ENCODE assay signal across 18 cellular contexts in the genomic region with DNA sequence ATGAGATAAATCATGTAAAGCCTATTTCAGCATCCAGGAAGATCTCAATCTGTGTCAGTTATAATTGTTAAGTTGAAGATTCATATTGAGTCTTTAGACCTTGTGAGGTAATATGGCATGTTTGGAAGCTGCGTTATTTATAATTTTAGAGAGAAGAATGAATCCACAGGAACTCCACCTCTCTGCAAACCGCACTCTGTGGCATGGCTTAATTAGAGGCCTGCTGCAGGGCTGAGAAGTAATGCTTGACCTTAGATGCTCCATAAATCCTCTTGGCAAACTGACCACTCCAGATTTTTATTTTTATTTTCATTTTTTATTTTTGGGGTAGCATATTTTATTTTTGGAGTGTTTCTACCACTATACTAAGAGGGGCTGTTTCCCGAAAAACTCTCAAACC.
"Had no signal": no experiment of that assay in that cellular context is flagged by ENCODE, and none has a peak within 500 bp of the region (broad histone marks: within the 10 kb centered on the region; RNA-seq: fewer than 3 reads in every experiment).

No MANE protein-coding gene starts in this region.

- H3K4me3 ChIP-seq: ascending aorta, gastroesophageal sphincter, heart left ventricle, transverse colon had no signal

- H3K4me3 Mint-ChIP-seq: mesothelial cell of epicardium; natural killer cell treated with Interleukin-12 subunit alpha and Interleukin-12 subunit beta and Interleukin-15 and Interleukin-18, amount 100 ng/mL, for 72 hours had no signal

- H3K9me3 ChIP-seq: ascending aorta, gastroesophageal sphincter, heart left ventricle, transverse colon had no signal

- H3K36me3 Mint-ChIP-seq: natural killer cell treated with Interleukin-12 subunit alpha and Interleukin-12 subunit beta and Interleukin-15 and Interleukin-18, amount 100 ng/mL, for 72 hours had no signal

- H3K27me3 ChIP-seq: ascending aorta, gastroesophageal sphincter, heart left ventricle, transverse colon had no signal

- H3K27ac Mint-ChIP-seq: activated T-helper 17 cell treated with anti-CD3 and anti-CD28 coated beads, Interleukin-2, amount 50 U/mL, for 72 hours; mesothelial cell of epicardium; natural killer cell treated with Interleukin-12 subunit alpha and Interleukin-12 subunit beta and Interleukin-15 and Interleukin-18, amount 100 ng/mL, for 72 hours had no signal

- ATAC-seq: esophagus mucosa; gastroesophageal sphincter; heart left ventricle; left lobe of liver; natural killer cell treated with Interleukin-12 subunit alpha and Interleukin-12 subunit beta and Interleukin-15 and Interleukin-18, amount 100 ng/mL, for 72 hours had no signal

- DNase-seq: activated CD8-positive, alpha-beta memory T cell treated with anti-CD3 and anti-CD28 coated beads for 24 hours; activated naive CD4-positive, alpha-beta T cell; cerebellar nuclear complex; effector CD4-positive, alpha-beta T cell; heart left ventricle; kidney; posterior cingulate gyrus; retina; stimulated activated naive CD4-positive, alpha-beta T cell; T-helper 9 cell; transverse colon had no signal

- H3K27me3 Mint-ChIP-seq: activated T-helper 17 cell treated with anti-CD3 and anti-CD28 coated beads, Interleukin-2, amount 50 U/mL, for 72 hours; natural killer cell treated with Interleukin-12 subunit alpha and Interleukin-12 subunit beta and Interleukin-15 and Interleukin-18, amount 100 ng/mL, for 72 hours had no signal

- H3K4me1 ChIP-seq: ascending aorta, gastroesophageal sphincter, transverse colon had no signal

- H3K27ac ChIP-seq: ascending aorta, gastroesophageal sphincter, heart left ventricle, transverse colon had no signal

- H3K36me3 ChIP-seq: ascending aorta, gastroesophageal sphincter, heart left ventricle, transverse colon had no signal

- H3K9me3 Mint-ChIP-seq: activated T-helper 17 cell treated with anti-CD3 and anti-CD28 coated beads, Interleukin-2, amount 50 U/mL, for 72 hours; mesothelial cell of epicardium; natural killer cell treated with Interleukin-12 subunit alpha and Interleukin-12 subunit beta and Interleukin-15 and Interleukin-18, amount 100 ng/mL, for 72 hours had no signal
